29 cellular contexts compared by ENCODE assay signal in genomic region chr20:44102582-44102981, GRCh38.
"Had no signal": no experiment of that assay in that cellular context is flagged by ENCODE, and none has a peak within 500 bp of the region (broad histone marks: within the 10 kb centered on the region; RNA-seq: fewer than 3 reads in every experiment).

No MANE protein-coding gene starts in this region.

- H3K9me3 ChIP-seq: colonic mucosa, gastrocnemius medialis had no signal

- ATAC-seq: effector memory CD8-positive, alpha-beta T cell; esophagus mucosa; foreskin keratinocyte; gastrocnemius medialis; gastroesophageal sphincter; heart left ventricle; heart right ventricle had no signal

- FAIRE-seq: colon, endometrium, endothelial cell of umbilical vein, frontal cortex had no signal

- H3K4me3 ChIP-seq: colonic mucosa, coronary artery, dorsolateral prefrontal cortex, esophagus muscularis mucosa, esophagus squamous epithelium, gastrocnemius medialis, gastroesophageal sphincter, heart left ventricle, heart right ventricle, hepatocyte had no signal

- H3K4me1 ChIP-seq: colonic mucosa, foreskin keratinocyte had no signal

- H3K27ac ChIP-seq: colonic mucosa, coronary artery, dorsolateral prefrontal cortex, epithelial cell of prostate, esophagus muscularis mucosa, esophagus squamous epithelium, foreskin keratinocyte, gastrocnemius medialis, gastroesophageal sphincter, heart left ventricle, heart right ventricle, hepatocyte had no signal

- DNase-seq: colonic mucosa; cortex of kidney; dermis blood vessel endothelial cell; dorsolateral prefrontal cortex; effector CD4-positive, alpha-beta T cell; effector CD8-positive, alpha-beta T cell; effector memory CD4-positive, alpha-beta T cell; effector memory CD8-positive, alpha-beta T cell; endodermal cell; erythroblast; esophagus squamous epithelium; foreskin fibroblast; foreskin keratinocyte; foreskin melanocyte; gastrocnemius medialis; glutamatergic neuron; head of caudate nucleus; heart left ventricle; heart right ventricle had no signal

- H3K36me3 ChIP-seq: colonic mucosa, esophagus muscularis mucosa, esophagus squamous epithelium, gastrocnemius medialis, gastroesophageal sphincter, heart left ventricle, heart right ventricle had no signal
